Comparison of ENCODE assay signal across 1 cellular context in genomic region chr1:106717561-106717960, GRCh38.
TF ChIP-seq lines count a peak whose summit lies in the region.

No MANE protein-coding gene starts in this region.

TF ChIP-seq in GM23338, 12 proteins besides CTCF, POLR2A, EP300 and RAD21:
- TF ChIP-seq ZNF462 (CRISPR knock-in tag; IDR thresholded peaks at IDR 0.05) (no peak), NANOG (IDR thresholded peaks at IDR 0.05; ENCODE audit: borderline replicate concordance) (no peak), REST (IDR thresholded peaks at IDR 0.05; ENCODE audit: unreplicated experiment) (no peak), EZH2 (IDR thresholded peaks at IDR 0.05; ENCODE audit: low read depth, unreplicated experiment) (no peak), CREB1 (CRISPR knock-in tag; IDR thresholded peaks at IDR 0.05; ENCODE audit: low read depth) (no peak), POLR2AphosphoS5 (IDR thresholded peaks at IDR 0.05; ENCODE audit: low read depth) (no peak), ZNF331 (CRISPR knock-in tag; IDR thresholded peaks at IDR 0.05; ENCODE audit: low read depth) (no peak), STAT1 (IDR thresholded peaks at IDR 0.05; ENCODE audit: unreplicated experiment) (no peak), ETS1 (IDR thresholded peaks at IDR 0.05) (no peak), JUNB (IDR thresholded peaks at IDR 0.05; ENCODE audit: unreplicated experiment) (no peak), ZNF114 (CRISPR knock-in tag; IDR thresholded peaks at IDR 0.05) (no peak), EZH2phosphoT487 (IDR thresholded peaks at IDR 0.05; ENCODE audit: unreplicated experiment) (no peak)
